Comparison of ENCODE assay signal across 1 cellular context in the genomic region with DNA sequence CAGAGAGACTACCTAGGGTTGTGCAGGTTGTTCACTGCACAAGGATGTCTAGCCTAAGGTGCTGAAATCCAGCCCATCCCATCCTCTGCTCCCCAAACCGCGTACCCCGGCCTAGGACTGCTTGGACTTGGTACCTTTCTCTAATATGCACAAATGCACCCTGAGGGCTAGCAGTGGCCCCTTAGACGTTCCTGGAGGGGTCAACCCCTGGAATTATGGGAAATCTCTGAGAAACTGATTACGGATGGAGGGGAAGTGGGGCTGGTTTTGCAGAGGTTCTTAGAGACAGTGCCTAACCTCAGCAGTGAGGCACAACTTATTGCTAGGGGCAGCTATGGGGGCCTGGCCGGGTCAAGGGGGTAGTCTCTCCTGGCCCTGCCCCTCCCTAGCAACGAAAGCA.
TF ChIP-seq lines count a peak whose summit lies in the region.

No MANE protein-coding gene starts in this region.

TF ChIP-seq in endothelial cell of umbilical vein, 7 proteins besides CTCF, POLR2A, EP300 and RAD21:
- TF ChIP-seq FOS (IDR thresholded peaks at IDR 0.05; ENCODE audit: borderline replicate concordance, insufficient read depth, low read length): no peak
